Comparison of ENCODE assay signal across 18 cellular contexts in genomic region chr20:14922503-14923267, GRCh38.
A peak's percentile ranks its signal among the peaks of the same experiment; 100 is the strongest.
DNase-seq lines count a peak whose midpoint lies in the region; ATAC-seq, FAIRE-seq and TF ChIP-seq lines count a peak whose summit lies in the region.
"Had no signal": no experiment of that assay in that cellular context is flagged by ENCODE, and none has a peak within 500 bp of the region (broad histone marks: within the 10 kb centered on the region; RNA-seq: fewer than 3 reads in every experiment).

No MANE protein-coding gene starts in this region.

- no peak for ATAC-seq in HG02571 (IDR thresholded peaks at IDR 0.05; ENCODE audit: unreplicated experiment)
- ATAC-seq in HepG2, result no peak
- ATAC-seq: GM12878, GM23338 had no signal

- peak; percentile 14 for DNase-seq in DMS 273 (lab: John Stamatoyannopoulos, UW; ENCODE audit: unreplicated experiment)
- DNase-seq in DMS 273 treated with DMSO at 0.1 percent for 48 hours (lab: John Stamatoyannopoulos, UW), result no peak
- peak; percentile 21 for DNase-seq in dermis blood vessel endothelial cell
- DNase-seq in kidney tubule cell (ENCODE audit: low spot score), result peak; percentile 38
- DNase-seq in trophoblast cell, result no peak
- DNase-seq in ureter (ENCODE audit: low spot score), result no peak
- DNase-seq in HepG2 (ENCODE audit: low spot score), result no peak
- DNase-seq: AML-193; CD4-positive, CD25-positive, alpha-beta regulatory T cell; DMS79; H9; IMR-90 had no signal

- no CpG with 5 or more reads among the region's 5 CpGs for WGBS in trophoblast cell (ENCODE audit: extremely low coverage, insufficient coverage, insufficient read length)
- WGBS in HepG2 (ENCODE audit: low lambda C conversion rate), result 64% methylated on average over 5 of the region's 5 CpGs

- no peaks in the 10 kb centered on the region for H3K9me3 ChIP-seq in trophoblast cell (ENCODE audit: insufficient read depth, low read depth, low read length)
- no peaks in the 10 kb centered on the region for H3K9me3 ChIP-seq in HepG2 (ENCODE audit: low read length)
- H3K9me3 ChIP-seq: BLaER1 treated with 17β-estradiol and CSF1 and Interleukin-3, amounts not matched to agents 10 nM and 100 nM had no signal

- H3K27me3 ChIP-seq in trophoblast cell (ENCODE audit: insufficient read depth, low read length) (no peaks in the 10 kb centered on the region), HepG2 (ENCODE audit: control insufficient read depth in 1 of 2, insufficient read depth in 2 of 2, low read length in 2 of 2) (0 out of 5 replicates have a peak, but pooled peaks cover 0 to 3% of the 10 kb centered on the region in 2 experiments)

- no peak for TF ChIP-seq RAD21 in HepG2 (CRISPR knock-in tag; IDR thresholded peaks at IDR 0.05)

- H3K27ac ChIP-seq in trophoblast cell (ENCODE audit: low read depth, low read length) (peak overlapping the region; percentile 8), HepG2 (ENCODE audit: extremely low read length, insufficient read depth, low read length) (no peak overlapping the region)
- H3K27ac ChIP-seq: BLaER1 treated with 17β-estradiol and CSF1 and Interleukin-3, amounts not matched to agents 10 nM and 100 nM; HL-60 had no signal

- H3K4ac ChIP-seq in trophoblast cell (ENCODE audit: low read depth, low read length), result no peak overlapping the region

- H3K4me3 ChIP-seq in trophoblast cell (ENCODE audit: low read depth, low read length), result no peak overlapping the region
- H3K4me3 ChIP-seq in HepG2 (replicated peaks in 1 of 3; ENCODE audit: insufficient read depth in 1 of 3, low read depth in 2 of 3, low read length in 3 of 3), result no peak overlapping the region
- H3K4me3 ChIP-seq: BLaER1 treated with 17β-estradiol and CSF1 and Interleukin-3, amounts not matched to agents 10 nM and 100 nM; GM12878; GM23338 had no signal

- in situ Hi-C loops in HepG2 (cut with HindIII; ENCODE audit: extremely low pct_ligation_motif_present, low pct_unique_long_range_greater_than_20kb), result no loop called here

- no peaks in the 10 kb centered on the region for H3K36me3 ChIP-seq in trophoblast cell (ENCODE audit: control insufficient read depth in 1 of 2, insufficient read depth in 2 of 2, low read length in 2 of 2)
- no peaks in the 10 kb centered on the region for H3K36me3 ChIP-seq in HepG2 (replicated peaks in 1 of 2; ENCODE audit: control insufficient read depth in 1 of 2, insufficient read depth in 2 of 2, low read length in 2 of 2)
- H3K36me3 ChIP-seq: BLaER1 treated with 17β-estradiol and CSF1 and Interleukin-3, amounts not matched to agents 10 nM and 100 nM had no signal

- H3K79me1 ChIP-seq in trophoblast cell (ENCODE audit: low read length), result peaks cover 3% of the 10 kb centered on the region

- no peak overlapping the region for H4K91ac ChIP-seq in trophoblast cell (ENCODE audit: low read depth, low read length)

- no peaks in the 10 kb centered on the region for H4K20me1 ChIP-seq in HepG2 (ENCODE audit: insufficient read depth, low read length)
- H4K20me1 ChIP-seq: BLaER1 treated with 17β-estradiol and CSF1 and Interleukin-3, amounts not matched to agents 10 nM and 100 nM had no signal

- no peak for TF ChIP-seq EP300 in HepG2 (IDR thresholded peaks at IDR 0.05; ENCODE audit: low read depth in 2 of 2, low read length in 2 of 2)
- TF ChIP-seq EP300 in HepG2 (CRISPR knock-in tag; IDR thresholded peaks at IDR 0.05; ENCODE audit: borderline replicate concordance), result no peak

- no peak overlapping the region for H4K8ac ChIP-seq in trophoblast cell (ENCODE audit: low read depth, low read length)

- no peak overlapping the region for H3K14ac ChIP-seq in trophoblast cell (ENCODE audit: low read length)

- H2BK5ac ChIP-seq in trophoblast cell (ENCODE audit: low read depth, low read length, poor library complexity), result no peak overlapping the region

- H2AFZ ChIP-seq in trophoblast cell (ENCODE audit: insufficient read depth, low read length, poor library complexity) (no peak overlapping the region), HepG2 (ENCODE audit: low read length) (no peak overlapping the region)
- H2AFZ ChIP-seq: GM23338 had no signal

- CTCF ChIA-PET in HepG2 (lab: Yijun Ruan, JAX; ENCODE audit: low intra/inter-chr PET ratio, low total read pairs), result no interaction called here

- H4K12ac ChIP-seq in trophoblast cell (ENCODE audit: low read depth, low read length), result no peak overlapping the region

- H3K79me2 ChIP-seq in trophoblast cell (ENCODE audit: control insufficient read depth, insufficient read depth, low read length, poor library complexity) (no peaks in the 10 kb centered on the region), HepG2 (ENCODE audit: insufficient read depth, low read length) (no peaks in the 10 kb centered on the region)

- no peak overlapping the region for H3K18ac ChIP-seq in trophoblast cell (ENCODE audit: low read length)

- POLR2A ChIA-PET in HepG2 (lab: Yijun Ruan, JAX), result no interaction called here

- H3K23ac ChIP-seq in trophoblast cell (ENCODE audit: low read length), result no peak overlapping the region

- H3K4me1 ChIP-seq in trophoblast cell (ENCODE audit: control insufficient read depth in 1 of 2, insufficient read depth in 2 of 2, low read length in 2 of 2) (peaks cover 5 to 10% of the 10 kb centered on the region in 2 experiments), HepG2 (ENCODE audit: insufficient read depth, low read length) (no peaks in the 10 kb centered on the region)
- H3K4me1 ChIP-seq: BLaER1 treated with 17β-estradiol and CSF1 and Interleukin-3, amounts not matched to agents 10 nM and 100 nM had no signal

- H3K4me2 ChIP-seq in trophoblast cell (ENCODE audit: low read length) (no peak overlapping the region), HepG2 (ENCODE audit: low read depth, low read length) (no peak overlapping the region)
- H3K4me2 ChIP-seq: BLaER1 treated with 17β-estradiol and CSF1 and Interleukin-3, amounts not matched to agents 10 nM and 100 nM; GM23338 had no signal

- H2BK12ac ChIP-seq in trophoblast cell (ENCODE audit: low read length), result no peak overlapping the region

- no TSS peak for BruUV-seq in HepG2 (replicated peaks; lab: Mats Ljungman, UMichigan)

- no peak overlapping the region for H2AK5ac ChIP-seq in trophoblast cell (ENCODE audit: low read length)

- H2BK120ac ChIP-seq in trophoblast cell (ENCODE audit: insufficient read depth, low read length, poor library complexity), result no peak overlapping the region

- no peak for TF ChIP-seq CTCF in HepG2 (CRISPR knock-in tag; IDR thresholded peaks at IDR 0.05)

- H3K9ac ChIP-seq in trophoblast cell (ENCODE audit: low read length), result no peak overlapping the region
- H3K9ac ChIP-seq in HepG2 (ENCODE audit: insufficient read depth, low read depth, low read length), result no peak overlapping the region
- H3K9ac ChIP-seq: BLaER1 treated with 17β-estradiol and CSF1 and Interleukin-3, amounts not matched to agents 10 nM and 100 nM had no signal

- no peak for TF ChIP-seq POLR2A in HepG2 (IDR thresholded peaks at IDR 0.05; ENCODE audit: insufficient read depth in 1 of 2, low read depth in 2 of 2, low read length in 2 of 2)

- intact Hi-C loops in HepG2 (cut with micrococcal nuclease; ENCODE audit: unreplicated experiment), result no loop called here

- no peak for FAIRE-seq in HepG2 (lab: Jason Lieb, UNC)
- FAIRE-seq: GM12878, GM18507 had no signal

TF ChIP-seq in HepG2, 621 proteins besides CTCF, POLR2A, EP300 and RAD21 (continues in another document):
- TF ChIP-seq CENPX (CRISPR knock-in tag; IDR thresholded peaks at IDR 0.05) (no peak), SSRP1 (CRISPR knock-in tag; IDR thresholded peaks at IDR 0.05) (no peak), BCL6 (CRISPR knock-in tag; IDR thresholded peaks at IDR 0.05) (no peak), BORCS8-MEF2B (CRISPR knock-in tag; IDR thresholded peaks at IDR 0.05) (no peak), SMARCC2 (IDR thresholded peaks at IDR 0.05) (no peak), ZNF468 (CRISPR knock-in tag; IDR thresholded peaks at IDR 0.05) (no peak), KLF6 (CRISPR knock-in tag; IDR thresholded peaks at IDR 0.05) (no peak), KAT8 (CRISPR knock-in tag; IDR thresholded peaks at IDR 0.05) (no peak), CEBPZ (IDR thresholded peaks at IDR 0.05; ENCODE audit: low read length) (no peak), ZBTB7B (CRISPR knock-in tag; IDR thresholded peaks at IDR 0.05) (no peak), ZNF781 (CRISPR knock-in tag; IDR thresholded peaks at IDR 0.05; ENCODE audit: borderline replicate concordance, not compliant biosample characterization) (no peak), CAMTA2 (CRISPR knock-in tag; IDR thresholded peaks at IDR 0.05; ENCODE audit: borderline replicate concordance) (no peak), RELA (CRISPR knock-in tag; IDR thresholded peaks at IDR 0.05) (no peak), ARID2 (CRISPR knock-in tag; IDR thresholded peaks at IDR 0.05; ENCODE audit: borderline replicate concordance) (no peak), DRAP1 (CRISPR knock-in tag; IDR thresholded peaks at IDR 0.05) (no peak)

Comparison
In these comparisons a context has a peak if more than half of its experiments do, and no peak if none do; other contexts are left out.
1. DNase-seq: peak in DMS 273 (single experiment), dermis blood vessel endothelial cell (single experiment) and kidney tubule cell (single experiment); none in DMS 273 treated with DMSO at 0.1 percent for 48 hours (single experiment), trophoblast cell (0 of 2), ureter (single experiment) and HepG2 (single experiment).